24 cellular contexts compared by ENCODE assay signal in genomic region chr6:131643855-131644460, GRCh38. TPM values are rescaled to one million over a fixed set of nuclear protein-coding genes. Genes with fewer than 3 reads are reported as not detected.
"Had no signal": no experiment of that assay in that cellular context is flagged by ENCODE, and none has a peak within 500 bp of the region (broad histone marks: within the 10 kb centered on the region; RNA-seq: fewer than 3 reads in every experiment).

No MANE protein-coding gene starts in this region.

- H3K27me3 ChIP-seq: brain microvascular endothelial cell had no signal

- H3K9me3 ChIP-seq: SJSA1, SK-N-SH had no signal

- H3K27ac ChIP-seq: brain microvascular endothelial cell, SJSA1, WERI-Rb-1 had no signal

- H3K4me3 ChIP-seq: SJSA1 had no signal

- FAIRE-seq: TTC549 had no signal

- DNase-seq: activated CD4-positive, alpha-beta memory T cell treated with anti-CD3 and anti-CD28 coated beads, Interleukin-2, amount 10 ng/mL, durations not matched to agents 7 days and 5 days; activated CD4-positive, alpha-beta T cell treated with anti-CD3 and anti-CD28 coated beads for 1 hour; activated CD4-positive, alpha-beta T cell treated with anti-CD3 and anti-CD28 coated beads for 48 hours; activated CD4-positive, CD25-positive, alpha-beta regulatory T cell; activated CD8-positive, alpha-beta memory T cell treated with anti-CD3 and anti-CD28 coated beads for 24 hours; activated CD8-positive, alpha-beta memory T cell treated with anti-CD3 and anti-CD28 coated beads, Interleukin-2, amount 10 ng/mL, durations not matched to agents 7 days and 5 days; activated CD8-positive, alpha-beta memory T cell treated with anti-CD3 and anti-CD28 coated beads, Interleukin-2, amount 50 U/mL, for 48 hours; activated effector memory CD4-positive, alpha-beta T cell treated with Interleukin-2 at 50 U/mL for 16 hours; activated naive CD4-positive, alpha-beta T cell treated with anti-CD3 and anti-CD28 coated beads, Interleukin-2, amount 10 ng/mL, durations not matched to agents 7 days and 5 days; activated naive CD8-positive, alpha-beta T cell treated with anti-CD3 and anti-CD28 coated beads, Interleukin-2, amount 50 U/mL, for 24 hours; activated T-cell treated with anti-CD3 and anti-CD28 coated beads, Interleukin-2, amount 50 U/mL, for 48 hours; brain microvascular endothelial cell; central memory CD4-positive, alpha-beta T cell; NCI-H1417 treated with DMSO at 0.1 percent for 48 hours; NCI-H1694; NCI-H510A; NCI-H526; SHP77; SK-N-SH; WERI-Rb-1 had no signal

- H3K4me2 ChIP-seq: SK-N-SH had no signal

- ATAC-seq: activated CD8-positive, alpha-beta memory T cell treated with anti-CD3 and anti-CD28 coated beads, Interleukin-2, amount 10 ng/mL, durations not matched to agents 7 days and 5 days; activated naive CD8-positive, alpha-beta T cell treated with anti-CD3 and anti-CD28 coated beads, Interleukin-2, amount 50 U/mL, for 24 hours had no signal

- H3K36me3 ChIP-seq: brain microvascular endothelial cell, SJSA1, WERI-Rb-1 had no signal

- H3K4me1 ChIP-seq: SJSA1 had no signal

- H3K9ac ChIP-seq: SK-N-SH had no signal

RNA-seq across cellular contexts. Expression of gene ENPP3, which starts 6.9 kb away (rescaled TPM):
- polyA plus RNA-seq: SK-N-SH had no signal

RNA-seq across cellular contexts. Expression of gene OR2A4, which starts 57.2 kb away (rescaled TPM):
- total RNA-seq: activated CD4-positive, alpha-beta memory T cell treated with anti-CD3 and anti-CD28 coated beads, Interleukin-2, amount 10 ng/mL, durations not matched to agents 7 days and 5 days; activated CD8-positive, alpha-beta memory T cell treated with anti-CD3 and anti-CD28 coated beads, Interleukin-2, amount 10 ng/mL, durations not matched to agents 7 days and 5 days; OCI-LY7; RPMI7951; SJSA1 had no signal
- polyA plus RNA-seq: SK-N-SH had no signal
